ENCODE assay signal across 24 cellular contexts in the genomic region with DNA sequence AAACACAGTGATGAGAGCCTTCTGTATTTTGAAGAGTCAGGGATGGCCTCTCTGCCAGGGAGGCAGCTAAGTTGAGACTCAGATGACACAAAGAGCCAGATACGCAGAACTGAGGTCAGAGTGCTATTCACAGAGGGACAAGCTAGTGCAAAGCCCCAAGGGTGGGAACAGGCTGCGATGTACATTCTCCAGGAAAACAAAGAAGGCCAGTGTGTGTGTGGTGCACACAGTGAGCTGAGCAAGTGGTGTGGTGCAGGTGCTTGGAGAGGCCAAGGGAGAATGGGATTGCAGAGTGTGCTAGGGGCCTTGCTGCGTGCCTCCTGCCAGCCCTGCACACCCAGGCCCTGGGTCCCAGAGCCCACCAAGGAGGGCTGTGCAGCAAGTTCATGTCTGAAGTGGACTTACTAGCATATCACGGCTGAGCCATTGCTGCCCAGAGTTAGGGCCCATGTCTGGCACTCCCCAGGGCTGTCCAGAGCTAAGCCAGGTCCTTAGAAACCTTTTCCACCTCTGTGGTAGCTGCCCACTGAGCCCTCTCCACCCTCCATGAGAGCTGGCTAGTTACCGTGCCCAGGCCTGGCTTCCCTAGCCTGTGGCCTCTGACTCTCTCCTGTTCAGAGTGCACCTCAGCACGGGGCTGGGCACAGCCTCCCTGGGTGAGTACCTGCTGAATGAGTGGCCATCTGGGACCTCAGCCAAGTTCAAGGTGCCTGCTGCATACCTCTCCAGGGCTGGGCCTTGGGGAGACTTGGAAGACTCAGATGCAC. TPM values are rescaled to one million over a fixed set of nuclear protein-coding genes. Genes with fewer than 3 reads are reported as not detected.
DNase-seq lines count a peak whose midpoint lies in the region; ATAC-seq, FAIRE-seq and TF ChIP-seq lines count a peak whose summit lies in the region.
"Had no signal": no experiment of that assay in that cellular context is flagged by ENCODE, and none has a peak within 500 bp of the region (broad histone marks: within the 10 kb centered on the region; RNA-seq: fewer than 3 reads in every experiment).

No MANE protein-coding gene starts in this region.

- 0% methylated on average over 6 of the region's 6 CpGs for WGBS in K562 (ENCODE audit: insufficient coverage, low coverage, missing lambda C conversion rate)
- WGBS in aorta, 2 donors, result 79 to 81% methylated on average over 6 of the region's 6 CpGs

- no peak for TF ChIP-seq POLR2A in K562 (conservative IDR thresholded peaks at IDR 0.05)

- no peak overlapping the region for H2AFZ ChIP-seq in K562 (ENCODE audit: low read depth, low read length)

- POLR2A ChIA-PET in K562 (lab: Yijun Ruan, JAX), result no interaction called here
- POLR2A ChIA-PET in Caco-2 (lab: Charles Lee), result no interaction called here

- BruUV-seq in Calu3 (replicated peaks; lab: Mats Ljungman, UMichigan) (no TSS peak), K562 (replicated peaks; lab: Mats Ljungman, UMichigan) (no TSS peak), Caco-2 (replicated peaks; lab: Mats Ljungman, UMichigan) (no TSS peak)

- no peak for TF ChIP-seq EP300 in K562 (IDR thresholded peaks at IDR 0.05; ENCODE audit: low read length)

- DNase-seq in Calu3 (peak; percentile 59), K562 (ENCODE audit: extremely low read depth in 1 of 4, low spot score in 3 of 4) (no peak), kidney tubule cell (ENCODE audit: low spot score) (peak; percentile 54), posterior cingulate gyrus (peak in 6 of 10 donors; percentile 52 to 93 (median 64)), Caco-2 (no peak), T1000 (lab: John Stamatoyannopoulos, UW) (no peak), aorta (no peak), GM13976 (ENCODE audit: low spot score) (no peak)
- DNase-seq: activated gamma-delta T cell treated with Interleukin-2 at 50 U/mL for 16 hours; CD8-positive, alpha-beta T cell; esophagus squamous epithelium; heart left ventricle; kidney glomerular epithelial cell; naive B cell; NCI-H1105; NCI-H2171 treated with DMSO at 0.1 percent for 48 hours; stimulated activated CD4-positive, alpha-beta T cell treated with anti-CD3 and anti-CD28 coated beads, Interleukin-15, amount 100 ng/mL, for 24 hours had no signal

- no peak overlapping the region for H3K4me3 Mint-ChIP-seq in Calu3 (ENCODE audit: low read depth, unreplicated experiment)
- no peak overlapping the region for H3K4me3 Mint-ChIP-seq in Caco-2 (ENCODE audit: unreplicated experiment)
- H3K4me3 Mint-ChIP-seq: CD8-positive, alpha-beta T cell; dendritic cell treated with granulocyte-macrophage colony-stimulating factor and Interleukin-4, amounts not matched to agents 40 ng/mL and 50 ng/mL, for 4 days; naive B cell; stimulated activated naive CD8-positive, alpha-beta T cell treated with anti-CD3 and anti-CD28 coated beads, Interleukin-15, Interleukin-2, amounts not matched to agents 100 ng/mL and 50 ng/mL, for 24 hours had no signal

- no peak overlapping the region; a peak in 1 of 4 replicates for H3K9ac ChIP-seq in K562 (ENCODE audit: insufficient read depth in 1 of 2, low read depth in 2 of 2, low read length in 2 of 2)
- H3K9ac ChIP-seq: KMS-11 had no signal

- no peak for ATAC-seq in K562
- ATAC-seq in aorta (ENCODE audit: low FRiP score), result no peak
- ATAC-seq: CD8-positive, alpha-beta T cell had no signal

- H3K4me3 ChIP-seq in K562 (no peak overlapping the region), Caco-2 (ENCODE audit: low read depth, low read length) (no peak overlapping the region), aorta (ENCODE audit: low read length in 2 of 2) (no peak overlapping the region)
- H3K4me3 ChIP-seq: esophagus squamous epithelium, heart left ventricle had no signal

- no peaks in the 10 kb centered on the region for H3K36me3 Mint-ChIP-seq in Calu3 (ENCODE audit: insufficient read depth, unreplicated experiment)
- H3K36me3 Mint-ChIP-seq in Caco-2 (ENCODE audit: insufficient read depth, unreplicated experiment), result no peaks in the 10 kb centered on the region
- H3K36me3 Mint-ChIP-seq: CD8-positive, alpha-beta T cell; naive B cell had no signal

- H3K27me3 Mint-ChIP-seq in Calu3 (ENCODE audit: unreplicated experiment), result peaks cover 51% of the 10 kb centered on the region
- H3K27me3 Mint-ChIP-seq in Caco-2 (ENCODE audit: insufficient read depth, unreplicated experiment), result peaks cover 33% of the 10 kb centered on the region

- CTCF ChIA-PET in Calu3 (lab: Charles Lee), result interaction anchor here (1.1 kb wide), 1 partner anchor 277 kb away, joined by 3 read pairs; no protein-coding TSS in a partner anchor
- CTCF ChIA-PET in K562 (lab: Yijun Ruan, JAX; ENCODE audit: low intra/inter-chr PET ratio), result no interaction called here
- CTCF ChIA-PET in Caco-2 (lab: Charles Lee), result interaction anchor here (0.5 kb wide), 1 partner anchor 611 kb away, joined by 3 read pairs; no protein-coding TSS in a partner anchor

- FAIRE-seq in K562 (lab: Jason Lieb, UNC), result no peak
- FAIRE-seq: astrocyte had no signal

- intact Hi-C loops in Calu3 (cut with micrococcal nuclease; ENCODE audit: unreplicated experiment), result no loop called here
- intact Hi-C loops in K562 (cut with micrococcal nuclease), result no loop called here
- intact Hi-C loops in posterior cingulate gyrus (cut with DNase I), result no loop called here
- intact Hi-C loops in Caco-2 (cut with micrococcal nuclease; ENCODE audit: unreplicated experiment), result no loop called here
- intact Hi-C loops in aorta (cut with DNase I), result no loop called here

- no peak for TF ChIP-seq RAD21 in K562 (CRISPR knock-in tag; conservative IDR thresholded peaks at IDR 0.05 in 1 of 2, IDR thresholded peaks at IDR 0.05 in 1 of 2)

- H3K9me1 ChIP-seq in K562 (ENCODE audit: control insufficient read depth, insufficient read depth, low read length), result no peaks in the 10 kb centered on the region

- H3K9me3 Mint-ChIP-seq in Calu3 (ENCODE audit: low read depth, unreplicated experiment), result peaks cover 2% of the 10 kb centered on the region
- H3K9me3 Mint-ChIP-seq in Caco-2 (ENCODE audit: unreplicated experiment), result peaks cover 13% of the 10 kb centered on the region
- H3K9me3 Mint-ChIP-seq: CD8-positive, alpha-beta T cell; stimulated activated naive CD8-positive, alpha-beta T cell treated with anti-CD3 and anti-CD28 coated beads, Interleukin-15, Interleukin-2, amounts not matched to agents 100 ng/mL and 50 ng/mL, for 24 hours had no signal

- H3K27me3 ChIP-seq in K562 (ENCODE audit: control insufficient read depth in 2 of 2, insufficient read depth in 2 of 2, low read length in 2 of 2) (no peaks in the 10 kb centered on the region; a peak in 1 of 5 replicates), Caco-2 (replicated peaks; ENCODE audit: control insufficient read depth, insufficient read depth, low read length) (no peaks in the 10 kb centered on the region), aorta (ENCODE audit: control insufficient read depth in 1 of 2, insufficient read depth in 2 of 2, low read length in 1 of 2) (no peaks in the 10 kb centered on the region)

- no peaks in the 10 kb centered on the region for H3K79me2 ChIP-seq in K562 (ENCODE audit: control insufficient read depth, insufficient read depth, low read length)

- in situ Hi-C loops in K562 (cut with MboI) (no loop called here), GM13976 (cut with MboI; ENCODE audit: low sequenced_read_pairs, unreplicated experiment) (loop anchor here (25.0 kb wide), 1 partner anchor 381 kb away; the partner anchor contains the start of gene TIFAB)

- H3K4me2 ChIP-seq in K562 (ENCODE audit: insufficient read depth, low read length), result no peak overlapping the region
- H3K4me2 ChIP-seq: KMS-11 had no signal

- H3K4me1 ChIP-seq in K562 (replicated peaks in 1 of 2; ENCODE audit: control insufficient read depth in 2 of 2, insufficient read depth in 2 of 2, low read length in 2 of 2) (no peaks in the 10 kb centered on the region), Caco-2 (no peaks in the 10 kb centered on the region), aorta (ENCODE audit: control insufficient read depth in 1 of 2, insufficient read depth in 2 of 2, low read length in 2 of 2) (no peaks in the 10 kb centered on the region)
- H3K4me1 ChIP-seq: esophagus squamous epithelium, heart left ventricle had no signal

- no peaks in the 10 kb centered on the region for H3K4me1 Mint-ChIP-seq in Calu3 (ENCODE audit: low read depth, unreplicated experiment)
- no peaks in the 10 kb centered on the region for H3K4me1 Mint-ChIP-seq in Caco-2 (ENCODE audit: low read depth, unreplicated experiment)
- H3K4me1 Mint-ChIP-seq: naive B cell had no signal

- TF ChIP-seq CTCF in Calu3 (IDR thresholded peaks at IDR 0.05; ENCODE audit: unreplicated experiment) (no peak), K562 (IDR thresholded peaks at IDR 0.05 in 2 of 3, conservative IDR thresholded peaks at IDR 0.05 in 1 of 3; ENCODE audit: insufficient read depth in 2 of 3, low read depth in 1 of 3, low read length in 3 of 3) (no peak), Caco-2 (IDR thresholded peaks at IDR 0.05; ENCODE audit: insufficient read depth in 1 of 2, low read depth in 1 of 2, low read length in 1 of 2, severe bottlenecking in 1 of 2, unreplicated experiment in 1 of 2) (no peak), GM13976 (IDR thresholded peaks at IDR 0.05; ENCODE audit: borderline replicate concordance, control extremely low read depth, extremely low read depth, insufficient read depth, missing control alignments) (no peak)

- no peaks in the 10 kb centered on the region for H3K36me3 ChIP-seq in K562 (ENCODE audit: control insufficient read depth, insufficient read depth, low read length)
- no peaks in the 10 kb centered on the region for H3K36me3 ChIP-seq in Caco-2 (ENCODE audit: control insufficient read depth, insufficient read depth, low read length)
- no peaks in the 10 kb centered on the region for H3K36me3 ChIP-seq in aorta (ENCODE audit: control insufficient read depth in 1 of 2, insufficient read depth in 2 of 2, low read length in 1 of 2)
- H3K36me3 ChIP-seq: esophagus squamous epithelium, heart left ventricle had no signal

- no peak overlapping the region for H3K27ac ChIP-seq in K562 (ENCODE audit: extremely low read depth, low read depth, low read length)
- H3K27ac ChIP-seq in aorta (ENCODE audit: low read depth in 1 of 2, low read length in 2 of 2), result no peak overlapping the region
- H3K27ac ChIP-seq: esophagus squamous epithelium, heart left ventricle, HL-60, KMS-11 had no signal

- no peaks in the 10 kb centered on the region for H4K20me1 ChIP-seq in K562 (replicated peaks; ENCODE audit: control insufficient read depth, insufficient read depth, low read length)

- H3K9me3 ChIP-seq in K562 (replicated peaks; ENCODE audit: control insufficient read depth, insufficient read depth, low read depth, low read length) (no peaks in the 10 kb centered on the region), Caco-2 (peaks cover 2% of the 10 kb centered on the region; the same call in 1 of the 2 replicates), aorta (ENCODE audit: control insufficient read depth, low read length) (no peaks in the 10 kb centered on the region)
- H3K9me3 ChIP-seq: heart left ventricle had no signal

- no peak overlapping the region for H3K27ac Mint-ChIP-seq in Calu3 (ENCODE audit: unreplicated experiment)
- H3K27ac Mint-ChIP-seq in Caco-2 (ENCODE audit: unreplicated experiment), result no peak overlapping the region
- H3K27ac Mint-ChIP-seq: CD8-positive, alpha-beta T cell; dendritic cell treated with granulocyte-macrophage colony-stimulating factor and Interleukin-4, amounts not matched to agents 40 ng/mL and 50 ng/mL, for 4 days; naive B cell; stimulated activated naive CD8-positive, alpha-beta T cell treated with anti-CD3 and anti-CD28 coated beads, Interleukin-15, Interleukin-2, amounts not matched to agents 100 ng/mL and 50 ng/mL, for 24 hours had no signal

RNA-seq across cellular contexts. Expression of gene SLC25A48, which starts 9.3 kb away (rescaled TPM):
- total RNA-seq in Calu3 (2022), result not detected in 2 replicates
- not detected in 2 replicates for total RNA-seq in K562 (2011; cell fraction: chromatin; rRNA removed; ENCODE audit: low replicate concordance)
- not detected in 2 replicates for total RNA-seq in K562 (2011; cell fraction: nucleolus; rRNA removed)
- total RNA-seq in K562 (2011; cell fraction: nucleoplasm; rRNA removed), result 0.44 TPM in 1 of 2 replicates, not detected in the other
- 0.45 TPM in 1 of 2 replicates, not detected in the other for total RNA-seq in K562 (2014; rRNA removed)
- total RNA-seq in K562 (2014; rRNA removed; fragmentation: Illumina TruSeq; extraction: Trizol), result 0.18 and 0.19 TPM in 2 replicates
- total RNA-seq in K562 (2015; rRNA removed; fragmentation: Illumina TruSeq; extraction: Trizol), result 0.26 and 0.29 TPM in 2 replicates
- total RNA-seq in K562 (2021), result 0.33 and 0.72 TPM in 2 replicates
- 0.35 and 1.3 TPM in 2 replicates for polyA plus RNA-seq in K562 (2011; rRNA removed)
- polyA plus RNA-seq in K562 (2011; cell fraction: cytosol; rRNA removed), result 0.16 and 0.88 TPM in 2 replicates
- 0.85 and 3.1 TPM in 2 replicates for polyA plus RNA-seq in K562 (2011; cell fraction: nucleus; rRNA removed)
- 0.16 and 0.30 TPM in 2 replicates for polyA plus RNA-seq in K562 (2012)
- polyA plus RNA-seq in K562 (2014; fragmentation: Illumina TruSeq; extraction: Trizol), result 0.11 and 0.15 TPM in 2 replicates
- under 1 TPM; 0.08 to 0.22 TPM for polyA plus RNA-seq in K562 (2014; fragmentation: Nextera tagmentation; extraction: Ambion mirVana)
- polyA plus RNA-seq in K562 (2014; rRNA removed), result 0.24 and 0.27 TPM in 2 replicates
- 0.28 and 2.0 TPM in 2 replicates for polyA minus RNA-seq in K562 (2011; rRNA and poly(A)+ RNA removed)
- polyA minus RNA-seq in K562 (2011; cell fraction: cytosol; rRNA and poly(A)+ RNA removed), result not detected in 2 replicates
- polyA minus RNA-seq in K562 (2011; cell fraction: nucleus; rRNA and poly(A)+ RNA removed), result 0.27 and 1.8 TPM in 2 replicates
- 1.6 and 3.2 TPM in 2 replicates for total RNA-seq in Caco-2 (2022)
- total RNA-seq in aorta, result 1 to 10 TPM in 1 of 2 donors, under 1 TPM in 1; 0.42 to 1.1 TPM
- polyA plus RNA-seq in aorta, result not detected
- total RNA-seq: astrocyte; CD8-positive, alpha-beta T cell; renal cortical epithelial cell; T-helper 1 cell treated with Interleukin-12 subunit alpha and Interleukin-12 subunit beta and Interleukin-4 antibody, amounts not matched to agents 30 ng/mL and 1 ng/mL, for 36 hours had no signal

RNA-seq across cellular contexts. Expression of gene IL9, which starts 51.9 kb away (rescaled TPM):
- total RNA-seq in Calu3 (2022) (not detected in 2 replicates), K562 (2014; rRNA removed) (not detected in 2 replicates), K562 (2014; rRNA removed; fragmentation: Illumina TruSeq; extraction: Trizol) (not detected in 2 replicates), K562 (2015; rRNA removed; fragmentation: Illumina TruSeq; extraction: Trizol) (not detected in 2 replicates), K562 (2021) (not detected in 2 replicates), Caco-2 (2022) (0.79 TPM in 1 of 2 replicates, not detected in the other), aorta (not detected)
- not detected in 2 replicates for total RNA-seq in K562 (2011; cell fraction: chromatin; rRNA removed; ENCODE audit: low replicate concordance)
- not detected in 2 replicates for total RNA-seq in K562 (2011; cell fraction: nucleolus; rRNA removed)
- not detected in 2 replicates for total RNA-seq in K562 (2011; cell fraction: nucleoplasm; rRNA removed)
- polyA plus RNA-seq in K562 (2011; rRNA removed) (not detected in 2 replicates), K562 (2014; fragmentation: Illumina TruSeq; extraction: Trizol) (not detected in 2 replicates), K562 (2014; fragmentation: Nextera tagmentation; extraction: Ambion mirVana) (not detected), K562 (2014; rRNA removed) (not detected in 2 replicates), aorta (not detected)
- not detected in 2 replicates for polyA plus RNA-seq in K562 (2011; cell fraction: cytosol; rRNA removed)
- polyA plus RNA-seq in K562 (2011; cell fraction: nucleus; rRNA removed), result not detected in 2 replicates
- polyA plus RNA-seq in K562 (2012), result not detected in 2 replicates
- not detected in 2 replicates for polyA minus RNA-seq in K562 (2011; rRNA and poly(A)+ RNA removed)
- not detected in 2 replicates for polyA minus RNA-seq in K562 (2011; cell fraction: cytosol; rRNA and poly(A)+ RNA removed)
- polyA minus RNA-seq in K562 (2011; cell fraction: nucleus; rRNA and poly(A)+ RNA removed), result not detected in 2 replicates
- total RNA-seq: astrocyte; CD8-positive, alpha-beta T cell; esophagus squamous epithelium; heart left ventricle; renal cortical epithelial cell had no signal
- polyA plus RNA-seq: heart left ventricle had no signal

Comparison
In these comparisons a context has a peak if more than half of its experiments do, and no peak if none do; other contexts are left out.
1. DNase-seq: peak in Calu3 (single experiment), kidney tubule cell (single experiment) and posterior cingulate gyrus (6 of 10); none in K562 (0 of 4), Caco-2 (0 of 2), T1000 (single experiment), aorta (0 of 2) and GM13976 (single experiment).